In the genomic region with DNA sequence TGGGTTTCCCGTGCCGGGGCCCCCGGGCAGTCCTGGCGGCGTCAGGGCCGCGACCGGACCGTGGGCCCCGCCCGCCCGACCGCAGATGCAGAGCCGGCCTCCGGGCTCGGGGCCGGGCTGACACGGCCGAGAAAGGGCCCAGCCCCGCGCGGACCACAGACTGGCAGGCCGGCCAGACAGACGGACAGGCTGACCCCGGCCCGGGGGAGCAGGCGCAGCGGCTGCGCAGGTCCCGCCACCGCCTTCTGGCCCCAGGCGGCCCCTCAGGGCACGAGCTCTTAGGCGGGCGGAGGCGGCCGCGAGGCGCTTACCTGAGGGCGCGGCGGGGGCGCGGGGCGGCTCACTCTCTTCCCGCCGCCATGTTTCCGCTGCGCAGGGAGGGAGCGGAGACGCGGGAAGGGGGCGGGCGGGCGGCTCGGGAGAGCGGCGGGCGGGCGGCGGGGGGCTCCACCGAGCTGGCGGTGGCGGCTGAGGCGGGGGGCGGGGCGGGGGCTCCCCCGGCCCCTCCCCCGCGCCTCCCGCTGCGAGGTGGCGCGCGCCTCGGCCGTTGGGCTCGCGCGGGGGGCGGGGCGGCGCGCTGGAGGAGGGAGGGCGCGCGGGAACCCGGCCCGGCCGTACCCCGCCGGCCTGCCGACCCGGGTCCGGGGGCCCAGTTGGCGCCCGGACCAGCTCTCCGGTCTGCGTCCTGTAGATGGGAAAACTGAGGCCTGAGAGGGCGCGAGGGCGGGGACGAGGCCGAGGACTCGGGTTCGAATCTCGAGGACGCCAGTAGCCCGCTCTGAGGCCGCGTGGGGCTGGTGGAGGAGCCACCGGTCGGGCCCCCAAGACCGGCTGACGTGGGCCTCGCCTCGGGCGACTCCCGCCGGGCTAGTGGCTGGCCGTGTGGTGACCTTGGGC, we compare ENCODE assay signal across 8 cellular contexts. TPM values are rescaled to one million over a fixed set of nuclear protein-coding genes. Genes with fewer than 3 reads are reported as not detected.
DNase-seq lines count a peak whose midpoint lies in the region; TF ChIP-seq lines count a peak whose summit lies in the region.

Gene SCMH1 (minus strand): TSS at position 559 of the 897 bp plus-strand sequence. CDS start 56,173 bp downstream, outside the sequence.

- no peaks in the 10 kb centered on the region for H3K36me3 Mint-ChIP-seq in H9 (ENCODE audit: insufficient read depth in 1 of 3, low read depth in 3 of 3)

- TF ChIP-seq CTCF in H9 (conservative IDR thresholded peaks at IDR 0.05) (no peak), WERI-Rb-1 (IDR thresholded peaks at IDR 0.05; ENCODE audit: low read depth, low read length) (no peak)

- H3K27ac Mint-ChIP-seq in H9: no peak within 1 kb of the TSS

- H2BK12ac ChIP-seq in H9 (ENCODE audit: insufficient read length, low read depth, low read length): no peak within 1 kb of the TSS

- no peak within 1 kb of the TSS for H3K27ac ChIP-seq in H9 (ENCODE audit: insufficient read length, low read depth, low read length)
- peak within 1 kb of the TSS; percentile 99 for H3K27ac ChIP-seq in WERI-Rb-1

- H3K14ac ChIP-seq in H9 (ENCODE audit: insufficient read depth, low read length): peak within 1 kb of the TSS; percentile 92

- H4K5ac ChIP-seq in H9 (ENCODE audit: insufficient read length, low read depth, low read length): no peak within 1 kb of the TSS

- H2BK15ac ChIP-seq in H9 (ENCODE audit: low read depth, low read length): no peak within 1 kb of the TSS

- no peaks in the 10 kb centered on the region for H3K9me3 Mint-ChIP-seq in H9

- peak within 1 kb of the TSS; percentile 60 for H3K9ac ChIP-seq in H9 (ENCODE audit: extremely low read depth, insufficient read length, low read length)

- H3K79me1 ChIP-seq in H9 (ENCODE audit: insufficient read depth, low read depth, low read length, poor library complexity, severe bottlenecking): peaks cover 6% of the 10 kb centered on the region

- no peak within 1 kb of the TSS for H3T11ph ChIP-seq in H9 (ENCODE audit: low read length)

- no peak within 1 kb of the TSS for H2BK120ac ChIP-seq in H9 (ENCODE audit: low read depth, low read length, poor library complexity, severe bottlenecking)

- no CpG with 5 or more reads among the region's 121 CpGs for WGBS in H9 (ENCODE audit: extremely low coverage, insufficient read length, low lambda C conversion rate)

- peaks cover 3% of the 10 kb centered on the region; the same call in 1 of the 2 replicates for H3K79me2 ChIP-seq in H9 (ENCODE audit: insufficient read depth, low read length)

- no peak within 1 kb of the TSS for H2BK20ac ChIP-seq in H9 (ENCODE audit: low read depth, low read length, poor library complexity, severe bottlenecking)

- H2AFZ ChIP-seq in H9 (ENCODE audit: low read length): no peak within 1 kb of the TSS

- H3K56ac ChIP-seq in H9 (ENCODE audit: insufficient read length, low read depth, low read length): no peak within 1 kb of the TSS

- peaks cover 2% of the 10 kb centered on the region; the same call in 1 of the 2 replicates for H3K4me1 ChIP-seq in H9 (ENCODE audit: insufficient read depth, low read length)

- no peak within 1 kb of the TSS for H2BK5ac ChIP-seq in H9 (ENCODE audit: insufficient read length, low read length)

- H4K91ac ChIP-seq in H9 (ENCODE audit: insufficient read length, low read depth, low read length): no peak within 1 kb of the TSS

- H3K4me3 ChIP-seq in WERI-Rb-1 (ENCODE audit: low read depth, low read length): peak within 1 kb of the TSS; percentile 62

- H3K23me2 ChIP-seq in H9 (ENCODE audit: insufficient read length, low read depth, low read length, poor library complexity, severe bottlenecking): peaks cover 4% of the 10 kb centered on the region

- H3K4ac ChIP-seq in H9 (ENCODE audit: low read depth, low read length): no peak within 1 kb of the TSS; the same call in 1 of the 2 replicates

- H3K18ac ChIP-seq in H9 (ENCODE audit: insufficient read length, low read depth, low read length): peak within 1 kb of the TSS; percentile 87

- H3K4me3 Mint-ChIP-seq in H9: peak within 1 kb of the TSS; percentile 69 to 85

- no peak within 1 kb of the TSS for H3K23ac ChIP-seq in H9 (ENCODE audit: insufficient read length, low read depth, low read length)

- no peaks in the 10 kb centered on the region for H3K27me3 ChIP-seq in H9 (ENCODE audit: insufficient read depth, low read length)
- no peaks in the 10 kb centered on the region for H3K27me3 ChIP-seq in WERI-Rb-1 (ENCODE audit: insufficient read depth, low read depth, severe bottlenecking)

- peak within 1 kb of the TSS; percentile 70 for H3K4me2 ChIP-seq in H9 (ENCODE audit: insufficient read depth, insufficient read length, low read length)

- peak; percentile 89 for DNase-seq in GM03348 (ENCODE audit: low spot score)
- peak; percentile 71 for DNase-seq in H9
- peak; percentile 58 for DNase-seq in NCI-H1092 treated with DMSO at 0.1 percent for 48 hours (lab: John Stamatoyannopoulos, UW)
- peak; percentile 62 for DNase-seq in WERI-Rb-1
- peak; percentile 59 for DNase-seq in central memory CD4-positive, alpha-beta T cell
- DNase-seq in kidney tubule cell (ENCODE audit: low spot score): peak; percentile 57
- DNase-seq in stimulated activated CD4-positive, alpha-beta T cell treated with anti-CD3 and anti-CD28 coated beads, Interleukin-1b, Interleukin-23, amount 100 ng/mL, for 24 hours (ENCODE audit: low read depth in 4 of 4, low spot score in 1 of 4): peak in 3 of 4 experiments; percentile 29 to 38 (median 33)
- DNase-seq in COLO829 (ENCODE audit: low spot score): no peak

- peaks cover 28% of the 10 kb centered on the region for H3K27me3 Mint-ChIP-seq in H9 (ENCODE audit: low read depth)

- H3K36me3 ChIP-seq in WERI-Rb-1: peaks cover 7% of the 10 kb centered on the region; the same call in 1 of the 2 replicates

- no peaks in the 10 kb centered on the region for H4K20me1 ChIP-seq in H9 (ENCODE audit: control insufficient read depth, insufficient read depth, insufficient read length)

- no peak within 1 kb of the TSS for H4K8ac ChIP-seq in H9 (replicated peaks; ENCODE audit: insufficient read length, low read depth, low read length)

- peaks cover 15 to 18% of the 10 kb centered on the region in 2 experiments for H3K4me1 Mint-ChIP-seq in H9

- H2AK5ac ChIP-seq in H9 (ENCODE audit: insufficient read length, low read length): no peak within 1 kb of the TSS

- H3K9me3 ChIP-seq in H9 (ENCODE audit: control insufficient read depth, low read depth, low read length): no peaks in the 10 kb centered on the region
- no peaks in the 10 kb centered on the region for H3K9me3 ChIP-seq in WERI-Rb-1 (ENCODE audit: severe bottlenecking)

RNA-seq across cellular contexts. Expression of gene SCMH1, which starts in this region (rescaled TPM):
- 16.4 and 16.5 TPM in 2 replicates for total RNA-seq in H9 (2021)
